1 cellular context compared by ENCODE assay signal in the genomic region with DNA sequence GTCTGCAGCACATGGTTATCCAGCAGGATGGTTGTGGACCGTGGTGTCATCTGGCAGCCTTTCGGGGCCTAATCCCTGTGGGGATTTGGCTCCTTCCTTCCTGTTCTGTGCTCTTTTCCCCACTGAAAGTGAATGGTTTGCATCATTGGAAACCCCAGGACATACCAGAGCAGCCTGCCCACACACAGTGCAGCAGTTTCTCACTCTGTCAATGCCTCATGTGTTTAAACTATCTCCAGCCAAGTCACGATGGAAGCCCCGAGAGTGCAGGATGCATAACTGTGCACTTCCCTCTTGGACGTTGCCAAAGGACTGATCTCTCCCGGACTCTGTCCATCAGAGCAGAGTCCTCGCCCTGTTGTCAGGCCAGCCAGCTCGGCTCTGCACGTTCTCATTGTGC.
TF ChIP-seq lines count a peak whose summit lies in the region.

No MANE protein-coding gene starts in this region.

TF ChIP-seq in SK-N-SH, 30 proteins besides CTCF, POLR2A, EP300 and RAD21 (continued from another document):
- TF ChIP-seq, protein P1, sequence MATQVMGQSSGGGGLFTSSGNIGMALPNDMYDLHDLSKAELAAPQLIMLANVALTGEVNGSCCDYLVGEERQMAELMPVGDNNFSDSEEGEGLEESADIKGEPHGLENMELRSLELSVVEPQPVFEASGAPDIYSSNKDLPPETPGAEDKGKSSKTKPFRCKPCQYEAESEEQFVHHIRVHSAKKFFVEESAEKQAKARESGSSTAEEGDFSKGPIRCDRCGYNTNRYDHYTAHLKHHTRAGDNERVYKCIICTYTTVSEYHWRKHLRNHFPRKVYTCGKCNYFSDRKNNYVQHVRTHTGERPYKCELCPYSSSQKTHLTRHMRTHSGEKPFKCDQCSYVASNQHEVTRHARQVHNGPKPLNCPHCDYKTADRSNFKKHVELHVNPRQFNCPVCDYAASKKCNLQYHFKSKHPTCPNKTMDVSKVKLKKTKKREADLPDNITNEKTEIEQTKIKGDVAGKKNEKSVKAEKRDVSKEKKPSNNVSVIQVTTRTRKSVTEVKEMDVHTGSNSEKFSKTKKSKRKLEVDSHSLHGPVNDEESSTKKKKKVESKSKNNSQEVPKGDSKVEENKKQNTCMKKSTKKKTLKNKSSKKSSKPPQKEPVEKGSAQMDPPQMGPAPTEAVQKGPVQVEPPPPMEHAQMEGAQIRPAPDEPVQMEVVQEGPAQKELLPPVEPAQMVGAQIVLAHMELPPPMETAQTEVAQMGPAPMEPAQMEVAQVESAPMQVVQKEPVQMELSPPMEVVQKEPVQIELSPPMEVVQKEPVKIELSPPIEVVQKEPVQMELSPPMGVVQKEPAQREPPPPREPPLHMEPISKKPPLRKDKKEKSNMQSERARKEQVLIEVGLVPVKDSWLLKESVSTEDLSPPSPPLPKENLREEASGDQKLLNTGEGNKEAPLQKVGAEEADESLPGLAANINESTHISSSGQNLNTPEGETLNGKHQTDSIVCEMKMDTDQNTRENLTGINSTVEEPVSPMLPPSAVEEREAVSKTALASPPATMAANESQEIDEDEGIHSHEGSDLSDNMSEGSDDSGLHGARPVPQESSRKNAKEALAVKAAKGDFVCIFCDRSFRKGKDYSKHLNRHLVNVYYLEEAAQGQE (IDR thresholded peaks at IDR 0.05; ENCODE audit: low read depth, low read length) = no peak
- TF ChIP-seq FOSL2 (IDR thresholded peaks at IDR 0.05; ENCODE audit: borderline replicate concordance, low read depth) (no peak), NFIC (IDR thresholded peaks at IDR 0.05; ENCODE audit: borderline replicate concordance) (no peak), TAF1 (IDR thresholded peaks at IDR 0.05; ENCODE audit: borderline replicate concordance, low read depth, low read length) (no peak)
